Comparison of ENCODE assay signal across 34 cellular contexts in genomic region chr7:131681961-131682360, GRCh38.
"Had no signal": no experiment of that assay in that cellular context is flagged by ENCODE, and none has a peak within 500 bp of the region (broad histone marks: within the 10 kb centered on the region; RNA-seq: fewer than 3 reads in every experiment).

No MANE protein-coding gene starts in this region.

- H3K4me3 ChIP-seq: ascending aorta, cardiac muscle cell had no signal

- H3K36me3 ChIP-seq: ascending aorta, cardiac muscle cell had no signal

- H3K4me3 Mint-ChIP-seq: activated B cell treated with CpG ODN at 0.5 μM for 24 hours; activated CD4-positive, alpha-beta memory T cell treated with anti-CD3 and anti-CD28 coated beads for 36 hours; activated CD4-positive, alpha-beta T cell treated with anti-CD3 and anti-CD28 coated beads, Interleukin-2, amount 10 ng/mL, durations not matched to agents 24 days and 14 days; activated CD8-positive, alpha-beta T cell treated with anti-CD3 and anti-CD28 coated beads for 36 hours; activated naive CD4-positive, alpha-beta T cell treated with anti-CD3 and anti-CD28 coated beads, Interleukin-2, amount 10 ng/mL, durations not matched to agents 7 days and 5 days; activated naive CD4-positive, alpha-beta T cell treated with anti-CD3 and anti-CD28 coated beads, Interleukin-2, amount 50 U/mL, for 24 hours; activated naive CD8-positive, alpha-beta T cell; activated naive CD8-positive, alpha-beta T cell treated with anti-CD3 and anti-CD28 coated beads, Interleukin-2, amount 10 ng/mL, durations not matched to agents 7 days and 5 days; activated naive CD8-positive, alpha-beta T cell treated with anti-CD3 and anti-CD28 coated beads, Interleukin-2, amount 50 U/mL, for 24 hours; brain; central memory CD8-positive, alpha-beta T cell; T-helper 1 cell treated with Interleukin-12 subunit alpha and Interleukin-12 subunit beta and Interleukin-4 antibody, amounts not matched to agents 30 μg/mL and 1 μg/mL, for 36 hours; T-helper 2 cell treated with Interferon-gamma antibody and Interleukin-4, amounts not matched to agents 5 μg/mL and 100 μg/mL, for 36 hours had no signal

- ATAC-seq: activated CD8-positive, alpha-beta T cell treated with anti-CD3 and anti-CD28 coated beads for 36 hours; activated naive CD8-positive, alpha-beta T cell treated with anti-CD3 and anti-CD28 coated beads, Interleukin-2, amount 50 U/mL, for 24 hours had no signal

- H3K4me1 ChIP-seq: ascending aorta had no signal

- H3K27ac ChIP-seq: ascending aorta, cardiac muscle cell, VCaP had no signal

- H3K9me3 Mint-ChIP-seq: activated CD8-positive, alpha-beta T cell treated with anti-CD3 and anti-CD28 coated beads for 36 hours; T-helper 1 cell treated with Interleukin-12 subunit alpha and Interleukin-12 subunit beta and Interleukin-4 antibody, amounts not matched to agents 30 μg/mL and 1 μg/mL, for 36 hours had no signal

- H3K9me3 ChIP-seq: ascending aorta had no signal

- H3K36me3 Mint-ChIP-seq: activated CD4-positive, alpha-beta memory T cell treated with anti-CD3 and anti-CD28 coated beads for 36 hours; activated naive CD4-positive, alpha-beta T cell treated with anti-CD3 and anti-CD28 coated beads, Interleukin-2, amount 10 ng/mL, durations not matched to agents 7 days and 5 days; activated naive CD8-positive, alpha-beta T cell; activated naive CD8-positive, alpha-beta T cell treated with anti-CD3 and anti-CD28 coated beads, Interleukin-2, amount 10 ng/mL, durations not matched to agents 7 days and 5 days; brain had no signal

- H3K4me1 Mint-ChIP-seq: activated B cell treated with CpG ODN at 0.5 μM for 24 hours; activated CD4-positive, alpha-beta T cell treated with anti-CD3 and anti-CD28 coated beads, Interleukin-2, amount 10 ng/mL, durations not matched to agents 24 days and 14 days; activated naive CD4-positive, alpha-beta T cell treated with anti-CD3 and anti-CD28 coated beads, Interleukin-2, amount 10 ng/mL, durations not matched to agents 7 days and 5 days; activated naive CD4-positive, alpha-beta T cell treated with anti-CD3 and anti-CD28 coated beads, Interleukin-2, amount 50 U/mL, for 24 hours; activated naive CD8-positive, alpha-beta T cell treated with anti-CD3 and anti-CD28 coated beads, Interleukin-2, amount 10 ng/mL, durations not matched to agents 7 days and 5 days; activated naive CD8-positive, alpha-beta T cell treated with anti-CD3 and anti-CD28 coated beads, Interleukin-2, amount 50 U/mL, for 24 hours; brain; central memory CD8-positive, alpha-beta T cell had no signal

- H3K27me3 ChIP-seq: ascending aorta had no signal

- DNase-seq: activated B cell treated with CpG ODN at 0.5 μM for 24 hours; activated CD4-positive, alpha-beta memory T cell treated with anti-CD3 and anti-CD28 coated beads for 36 hours; activated CD4-positive, alpha-beta T cell treated with anti-CD3 and anti-CD28 coated beads for 4 hours; activated CD4-positive, alpha-beta T cell treated with anti-CD3 and anti-CD28 coated beads, Interleukin-2, amount 10 ng/mL, durations not matched to agents 24 days and 14 days; activated CD4-positive, alpha-beta T cell treated with anti-CD3 and anti-CD28 coated beads, Interleukin-2, amount 50 U/mL, for 1 hour; activated CD4-positive, alpha-beta T cell treated with anti-CD3 and anti-CD28 coated beads, Interleukin-2, amount 50 U/mL, for 4 hours; activated CD4-positive, CD25-positive, alpha-beta regulatory T cell treated with anti-CD3 and anti-CD28 coated beads, Interleukin-2, amount 50 U/mL, for 72 hours; activated CD8-positive, alpha-beta memory T cell treated with anti-CD3 and anti-CD28 coated beads, Interleukin-2, amount 50 U/mL, for 4 hours; activated CD8-positive, alpha-beta T cell treated with anti-CD3 and anti-CD28 coated beads for 36 hours; activated effector memory CD4-positive, alpha-beta T cell treated with Interleukin-2 at 50 U/mL for 16 hours; activated gamma-delta T cell; activated naive CD4-positive, alpha-beta T cell treated with anti-CD3 and anti-CD28 coated beads, Interleukin-2, amount 10 ng/mL, durations not matched to agents 7 days and 5 days; activated naive CD4-positive, alpha-beta T cell treated with Interleukin-2 at 50 U/mL for 16 hours; activated naive CD8-positive, alpha-beta T cell treated with anti-CD3 and anti-CD28 coated beads, Interleukin-2, amount 10 ng/mL, durations not matched to agents 7 days and 5 days; activated naive CD8-positive, alpha-beta T cell treated with anti-CD3 and anti-CD28 coated beads, Interleukin-2, amount 50 U/mL, for 24 hours; activated T-cell treated with anti-CD3 and anti-CD28 coated beads for 4 hours; activated T-cell treated with anti-CD3 and anti-CD28 coated beads, Interleukin-2, amount 50 U/mL, for 1 hour; activated T-cell treated with anti-CD3 and anti-CD28 coated beads, Interleukin-2, amount 50 U/mL, for 48 hours; amygdala; anterior cingulate cortex; caudate nucleus; SW 1271; T-helper 1 cell; T-helper 2 cell; T-helper 9 cell had no signal
